In genomic region chr1:225817611-225818061, GRCh38 we compare ENCODE assay signal across 1 cellular context.
A peak's percentile ranks its signal among the peaks of the same experiment; 100 is the strongest.
TF ChIP-seq lines count a peak whose summit lies in the region.

No MANE protein-coding gene starts in this region.

TF ChIP-seq in HepG2, 621 proteins besides CTCF, POLR2A, EP300 and RAD21 (continued from another document and continues in another):
- no peak for TF ChIP-seq ZBTB2 (CRISPR knock-in tag; IDR thresholded peaks at IDR 0.05; ENCODE audit: low read depth)
- no peak for TF ChIP-seq ZIK1 (CRISPR knock-in tag; IDR thresholded peaks at IDR 0.05; ENCODE audit: borderline replicate concordance, low read depth)
- no peak for TF ChIP-seq BCLAF1 (IDR thresholded peaks at IDR 0.05)
- TF ChIP-seq MYC (CRISPR knock-in tag; IDR thresholded peaks at IDR 0.05; ENCODE audit: borderline replicate concordance): peak; percentile 51; the same call in 1 of the 2 replicates
- TF ChIP-seq ZSCAN25 (CRISPR knock-in tag; IDR thresholded peaks at IDR 0.05): no peak
- TF ChIP-seq KDM5A (IDR thresholded peaks at IDR 0.05; ENCODE audit: borderline replicate concordance, low read length): no peak
- TF ChIP-seq PAX8 (CRISPR knock-in tag; IDR thresholded peaks at IDR 0.05; ENCODE audit: borderline replicate concordance): no peak
- TF ChIP-seq HNRNPH1 (optimal IDR thresholded peaks at IDR 0.05; ENCODE audit: low read depth, low read length): no peak
- TF ChIP-seq ZNF362 (CRISPR knock-in tag; IDR thresholded peaks at IDR 0.05; ENCODE audit: borderline replicate concordance): no peak
- TF ChIP-seq HNRNPL (IDR thresholded peaks at IDR 0.05; ENCODE audit: low read depth, low read length): peak; percentile 88
- no peak for TF ChIP-seq ZNF512 (CRISPR knock-in tag; IDR thresholded peaks at IDR 0.05)
- no peak for TF ChIP-seq PCBP2 (optimal IDR thresholded peaks at IDR 0.05; ENCODE audit: low read depth, low read length, poor library complexity, severe bottlenecking)
- no peak for TF ChIP-seq TBL1XR1 (IDR thresholded peaks at IDR 0.05; ENCODE audit: borderline replicate concordance, low read length, partially characterized antibody)
- no peak for TF ChIP-seq MIER3 (CRISPR knock-in tag; IDR thresholded peaks at IDR 0.05; ENCODE audit: borderline replicate concordance)
- TF ChIP-seq DNMT3B (CRISPR knock-in tag; conservative IDR thresholded peaks at IDR 0.05): no peak
- TF ChIP-seq ZNF432 (CRISPR knock-in tag; IDR thresholded peaks at IDR 0.05; ENCODE audit: borderline replicate concordance): no peak
- 0 out of 2 replicates have a peak, but pooled peaks have one; percentile 14 for TF ChIP-seq BCL6 (CRISPR knock-in tag; IDR thresholded peaks at IDR 0.05)
- TF ChIP-seq DMAP1 (CRISPR knock-in tag; IDR thresholded peaks at IDR 0.05): peak; percentile 40; the same call in 1 of the 2 replicates
- TF ChIP-seq NR3C1 (CRISPR knock-in tag; IDR thresholded peaks at IDR 0.05): no peak
- TF ChIP-seq GABPA (IDR thresholded peaks at IDR 0.05; ENCODE audit: low read depth, low read length): no peak
- no peak for TF ChIP-seq GABPA (CRISPR knock-in tag; IDR thresholded peaks at IDR 0.05; ENCODE audit: low read depth)
- no peak for TF ChIP-seq TRIM22 (IDR thresholded peaks at IDR 0.05)
- peak; percentile 78 for TF ChIP-seq ZNF335 (CRISPR knock-in tag; IDR thresholded peaks at IDR 0.05)
- no peak for TF ChIP-seq SPEN (CRISPR knock-in tag; IDR thresholded peaks at IDR 0.05; ENCODE audit: low read depth)
- peak; percentile 92 for TF ChIP-seq NFE2 (CRISPR knock-in tag; IDR thresholded peaks at IDR 0.05)
- TF ChIP-seq ZBTB42 (CRISPR knock-in tag; IDR thresholded peaks at IDR 0.05): no peak
- no peak for TF ChIP-seq JUN (CRISPR knock-in tag; IDR thresholded peaks at IDR 0.05)
- no peak for TF ChIP-seq IKZF4 (CRISPR knock-in tag; IDR thresholded peaks at IDR 0.05; ENCODE audit: borderline replicate concordance, low read depth, not compliant biosample characterization)
- no peak for TF ChIP-seq ZNF883 (CRISPR knock-in tag; IDR thresholded peaks at IDR 0.05; ENCODE audit: not compliant biosample characterization)
- 0 out of 2 replicates have a peak, but pooled peaks have one; percentile 23 for TF ChIP-seq HMGXB3 (CRISPR knock-in tag; IDR thresholded peaks at IDR 0.05; ENCODE audit: borderline replicate concordance)
- no peak for TF ChIP-seq NFE2L1 (CRISPR knock-in tag; IDR thresholded peaks at IDR 0.05; ENCODE audit: borderline replicate concordance)
- TF ChIP-seq FOXP1 (IDR thresholded peaks at IDR 0.05): no peak
- TF ChIP-seq FOXP1 (CRISPR knock-in tag; IDR thresholded peaks at IDR 0.05): no peak
- no peak for TF ChIP-seq DMTF1 (CRISPR knock-in tag; IDR thresholded peaks at IDR 0.05)
- peak; percentile 67; the same call in 1 of the 2 replicates for TF ChIP-seq RXRA (CRISPR knock-in tag; IDR thresholded peaks at IDR 0.05)
- TF ChIP-seq HDAC2 (CRISPR knock-in tag; IDR thresholded peaks at IDR 0.05): no peak
- no peak for TF ChIP-seq ZNF547 (CRISPR knock-in tag; IDR thresholded peaks at IDR 0.05)
- TF ChIP-seq ZNF550 (CRISPR knock-in tag; IDR thresholded peaks at IDR 0.05; ENCODE audit: borderline replicate concordance): no peak
- TF ChIP-seq TAF15 (IDR thresholded peaks at IDR 0.05; ENCODE audit: low read depth, low read length, poor library complexity, severe bottlenecking): no peak
- no peak for TF ChIP-seq CSRNP2 (CRISPR knock-in tag; conservative IDR thresholded peaks at IDR 0.05; ENCODE audit: low read depth)
- no peak for TF ChIP-seq CREB1 (IDR thresholded peaks at IDR 0.05)
- TF ChIP-seq CREB1 (CRISPR knock-in tag; IDR thresholded peaks at IDR 0.05): no peak
- TF ChIP-seq ZNF740 (CRISPR knock-in tag; IDR thresholded peaks at IDR 0.05): no peak
- TF ChIP-seq YY1 (IDR thresholded peaks at IDR 0.05; ENCODE audit: insufficient read depth, insufficient replicate concordance, low read depth, low read length): no peak
- no peak for TF ChIP-seq SRSF9 (IDR thresholded peaks at IDR 0.05; ENCODE audit: borderline replicate concordance, insufficient read depth, low read depth, low read length, poor library complexity, severe bottlenecking)
- TF ChIP-seq ZNF414 (CRISPR knock-in tag; IDR thresholded peaks at IDR 0.05): no peak
- TF ChIP-seq SAP130 (CRISPR knock-in tag; IDR thresholded peaks at IDR 0.05; ENCODE audit: low read depth): peak; percentile 32; the same call in 1 of the 2 replicates
- TF ChIP-seq LBX2 (CRISPR knock-in tag; IDR thresholded peaks at IDR 0.05; ENCODE audit: borderline replicate concordance): no peak
